ENCODE assay signal across 27 cellular contexts in the genomic region with DNA sequence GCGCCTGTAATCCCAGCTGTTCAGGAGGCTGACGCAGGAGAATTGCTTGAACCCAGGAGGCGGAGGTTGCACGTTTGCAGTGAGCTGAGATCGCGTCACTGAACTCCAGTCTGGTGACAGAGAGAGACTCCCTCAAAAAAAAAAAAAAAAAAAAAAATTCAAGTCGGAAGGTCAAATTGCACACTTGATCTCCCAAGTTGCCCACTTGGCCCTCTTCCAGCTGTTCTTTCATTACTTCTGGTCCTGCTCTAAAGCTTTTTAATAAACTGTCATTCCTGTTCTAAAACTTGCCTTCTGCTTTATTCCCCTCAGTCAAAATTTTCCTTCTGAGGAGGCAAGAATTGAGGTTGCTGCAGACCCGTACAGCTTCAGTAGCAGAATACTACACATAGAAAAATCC.
"Had no signal": no experiment of that assay in that cellular context is flagged by ENCODE, and none has a peak within 500 bp of the region (broad histone marks: within the 10 kb centered on the region; RNA-seq: fewer than 3 reads in every experiment).

No MANE protein-coding gene starts in this region.

- DNase-seq: activated CD4-positive, alpha-beta T cell treated with anti-CD3 and anti-CD28 coated beads for 36 hours; activated CD4-positive, alpha-beta T cell treated with anti-CD3 and anti-CD28 coated beads, Interleukin-2, amount 10 ng/mL, durations not matched to agents 7 days and 5 days; activated CD4-positive, alpha-beta T cell treated with anti-CD3 and anti-CD28 coated beads, Interleukin-2, amount 50 U/mL, for 48 hours; activated CD8-positive, alpha-beta T cell treated with anti-CD3 and anti-CD28 coated beads, Interleukin-2, amount 10 ng/mL, durations not matched to agents 7 days and 5 days; activated gamma-delta T cell treated with Interleukin-2 at 50 U/mL for 16 hours; activated naive CD4-positive, alpha-beta T cell treated with anti-CD3 and anti-CD28 coated beads for 36 hours; activated T-cell treated with anti-CD3 and anti-CD28 coated beads, Interleukin-2, amount 50 U/mL, for 24 hours; adrenal gland; body of pancreas; Kasumi-1; KG1; NCI-H1092 treated with DMSO at 0.1 percent for 48 hours; NCI-H1436; NCI-H1694; NCI-H1930; NCI-H2081 treated with DMSO at 0.1 percent for 48 hours; NCI-H226; NCI-H446 treated with DMSO at 0.1 percent for 48 hours; NCI-H526; NCI-H748 treated with DMSO at 0.1 percent for 48 hours; NK-92 treated with Interleukin-12 subunit alpha and Interleukin-12 subunit beta, amount 100 ng/mL, for 24 hours; PC-9; SIG-M5; T1000 had no signal

- H3K27ac ChIP-seq: adrenal gland, body of pancreas, breast epithelium, PC-9, RWPE1, SK-N-MC had no signal

- H3K36me3 ChIP-seq: adrenal gland, breast epithelium had no signal

- H3K9me3 ChIP-seq: adrenal gland, body of pancreas, breast epithelium had no signal

- H3K4me3 ChIP-seq: adrenal gland, body of pancreas, breast epithelium, PC-9, SK-N-MC had no signal

- H3K27me3 ChIP-seq: adrenal gland, body of pancreas, breast epithelium had no signal

- H3K4me1 ChIP-seq: adrenal gland, body of pancreas, breast epithelium had no signal
